9 cellular contexts compared by ENCODE assay signal in genomic region chr10:20221353-20221752, GRCh38.
"Had no signal": no experiment of that assay in that cellular context is flagged by ENCODE, and none has a peak within 500 bp of the region (broad histone marks: within the 10 kb centered on the region; RNA-seq: fewer than 3 reads in every experiment).

No MANE protein-coding gene starts in this region.

- H3K4me1 Mint-ChIP-seq: IgD-negative memory B cell had no signal

- H3K4me3 Mint-ChIP-seq: HFFc6, IgD-negative memory B cell had no signal

- H3K27ac ChIP-seq: GM23248, HL-60 had no signal

- ATAC-seq: HCT116, HepG2 had no signal

- H3K9ac ChIP-seq: GM23248 had no signal

- DNase-seq: GM23248, GOT3, H7, HFFc6 had no signal

- H3K9me3 ChIP-seq: HAP-1 had no signal

- H3K27ac Mint-ChIP-seq: HFFc6, IgD-negative memory B cell had no signal

- H3K27me3 Mint-ChIP-seq: IgD-negative memory B cell had no signal

- H3K36me3 ChIP-seq: HAP-1 had no signal

- H3K4me3 ChIP-seq: GM23248, HAP-1 had no signal

- H2AFZ ChIP-seq: GM23248 had no signal
